ENCODE assay signal across 1 cellular context in genomic region chr2:174040417-174040701, GRCh38.
TF ChIP-seq lines count a peak whose summit lies in the region.

No MANE protein-coding gene starts in this region.

TF ChIP-seq in WTC11, 78 proteins besides CTCF, POLR2A, EP300 and RAD21 (continued from another document):
- TF ChIP-seq ZNF281 (CRISPR knock-in tag; IDR thresholded peaks at IDR 0.05) (no peak), NR1H2 (CRISPR knock-in tag; IDR thresholded peaks at IDR 0.05) (no peak), JAZF1 (CRISPR knock-in tag; IDR thresholded peaks at IDR 0.05) (no peak), CREB1 (CRISPR knock-in tag; IDR thresholded peaks at IDR 0.05) (no peak)
- TF ChIP-seq, protein P1, sequence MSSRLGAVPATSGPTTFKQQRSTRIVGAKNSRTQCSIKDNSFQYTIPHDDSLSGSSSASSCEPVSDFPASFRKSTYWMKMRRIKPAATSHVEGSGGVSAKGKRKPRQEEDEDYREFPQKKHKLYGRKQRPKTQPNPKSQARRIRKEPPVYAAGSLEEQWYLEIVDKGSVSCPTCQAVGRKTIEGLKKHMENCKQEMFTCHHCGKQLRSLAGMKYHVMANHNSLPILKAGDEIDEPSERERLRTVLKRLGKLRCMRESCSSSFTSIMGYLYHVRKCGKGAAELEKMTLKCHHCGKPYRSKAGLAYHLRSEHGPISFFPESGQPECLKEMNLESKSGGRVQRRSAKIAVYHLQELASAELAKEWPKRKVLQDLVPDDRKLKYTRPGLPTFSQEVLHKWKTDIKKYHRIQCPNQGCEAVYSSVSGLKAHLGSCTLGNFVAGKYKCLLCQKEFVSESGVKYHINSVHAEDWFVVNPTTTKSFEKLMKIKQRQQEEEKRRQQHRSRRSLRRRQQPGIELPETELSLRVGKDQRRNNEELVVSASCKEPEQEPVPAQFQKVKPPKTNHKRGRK (CRISPR knock-in tag; IDR thresholded peaks at IDR 0.05; ENCODE audit: borderline replicate concordance), result no peak
- TF ChIP-seq, protein P2, sequence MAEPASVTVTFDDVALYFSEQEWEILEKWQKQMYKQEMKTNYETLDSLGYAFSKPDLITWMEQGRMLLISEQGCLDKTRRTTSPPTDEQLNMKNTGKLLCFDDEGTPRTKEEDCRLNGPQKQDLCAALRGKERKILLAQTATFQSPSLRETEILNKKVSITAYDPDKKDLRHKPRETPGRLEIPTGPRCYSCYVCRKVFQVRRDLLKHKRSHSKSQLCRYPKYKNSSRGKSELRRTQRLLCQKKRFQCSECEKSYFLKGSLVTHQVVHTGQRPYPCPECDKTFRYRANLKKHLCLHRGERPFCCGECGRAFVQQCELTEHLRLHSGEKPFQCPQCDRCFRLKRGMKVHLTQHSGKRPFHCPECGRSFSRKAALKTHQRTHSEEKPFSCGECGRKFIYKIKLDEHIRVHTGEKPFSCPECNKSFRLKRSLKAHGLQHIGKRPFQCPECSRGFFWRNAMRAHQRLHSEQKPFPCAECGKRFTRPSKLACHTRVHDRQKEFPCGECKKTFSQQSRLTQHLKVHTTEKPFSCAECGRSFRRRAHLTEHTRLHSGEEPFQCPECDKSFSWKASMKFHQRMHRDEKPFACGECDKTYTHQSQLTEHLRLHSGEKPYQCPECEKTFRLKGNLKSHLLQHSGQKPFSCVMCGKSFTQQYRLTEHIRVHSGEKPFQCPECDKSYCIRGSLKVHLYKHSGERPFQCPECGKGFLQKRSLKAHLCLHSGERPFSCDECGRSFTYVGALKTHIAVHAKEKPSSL (CRISPR knock-in tag; conservative IDR thresholded peaks at IDR 0.05), result no peak
- TF ChIP-seq, protein P3, sequence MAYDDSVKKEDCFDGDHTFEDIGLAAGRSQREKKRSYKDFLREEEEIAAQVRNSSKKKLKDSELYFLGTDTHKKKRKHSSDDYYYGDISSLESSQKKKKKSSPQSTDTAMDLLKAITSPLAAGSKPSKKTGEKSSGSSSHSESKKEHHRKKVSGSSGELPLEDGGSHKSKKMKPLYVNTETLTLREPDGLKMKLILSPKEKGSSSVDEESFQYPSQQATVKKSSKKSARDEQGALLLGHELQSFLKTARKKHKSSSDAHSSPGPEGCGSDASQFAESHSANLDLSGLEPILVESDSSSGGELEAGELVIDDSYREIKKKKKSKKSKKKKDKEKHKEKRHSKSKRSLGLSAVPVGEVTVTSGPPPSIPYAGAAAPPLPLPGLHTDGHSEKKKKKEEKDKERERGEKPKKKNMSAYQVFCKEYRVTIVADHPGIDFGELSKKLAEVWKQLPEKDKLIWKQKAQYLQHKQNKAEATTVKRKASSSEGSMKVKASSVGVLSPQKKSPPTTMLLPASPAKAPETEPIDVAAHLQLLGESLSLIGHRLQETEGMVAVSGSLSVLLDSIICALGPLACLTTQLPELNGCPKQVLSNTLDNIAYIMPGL (CRISPR knock-in tag; IDR thresholded peaks at IDR 0.05), result no peak
- TF ChIP-seq, protein P4, sequence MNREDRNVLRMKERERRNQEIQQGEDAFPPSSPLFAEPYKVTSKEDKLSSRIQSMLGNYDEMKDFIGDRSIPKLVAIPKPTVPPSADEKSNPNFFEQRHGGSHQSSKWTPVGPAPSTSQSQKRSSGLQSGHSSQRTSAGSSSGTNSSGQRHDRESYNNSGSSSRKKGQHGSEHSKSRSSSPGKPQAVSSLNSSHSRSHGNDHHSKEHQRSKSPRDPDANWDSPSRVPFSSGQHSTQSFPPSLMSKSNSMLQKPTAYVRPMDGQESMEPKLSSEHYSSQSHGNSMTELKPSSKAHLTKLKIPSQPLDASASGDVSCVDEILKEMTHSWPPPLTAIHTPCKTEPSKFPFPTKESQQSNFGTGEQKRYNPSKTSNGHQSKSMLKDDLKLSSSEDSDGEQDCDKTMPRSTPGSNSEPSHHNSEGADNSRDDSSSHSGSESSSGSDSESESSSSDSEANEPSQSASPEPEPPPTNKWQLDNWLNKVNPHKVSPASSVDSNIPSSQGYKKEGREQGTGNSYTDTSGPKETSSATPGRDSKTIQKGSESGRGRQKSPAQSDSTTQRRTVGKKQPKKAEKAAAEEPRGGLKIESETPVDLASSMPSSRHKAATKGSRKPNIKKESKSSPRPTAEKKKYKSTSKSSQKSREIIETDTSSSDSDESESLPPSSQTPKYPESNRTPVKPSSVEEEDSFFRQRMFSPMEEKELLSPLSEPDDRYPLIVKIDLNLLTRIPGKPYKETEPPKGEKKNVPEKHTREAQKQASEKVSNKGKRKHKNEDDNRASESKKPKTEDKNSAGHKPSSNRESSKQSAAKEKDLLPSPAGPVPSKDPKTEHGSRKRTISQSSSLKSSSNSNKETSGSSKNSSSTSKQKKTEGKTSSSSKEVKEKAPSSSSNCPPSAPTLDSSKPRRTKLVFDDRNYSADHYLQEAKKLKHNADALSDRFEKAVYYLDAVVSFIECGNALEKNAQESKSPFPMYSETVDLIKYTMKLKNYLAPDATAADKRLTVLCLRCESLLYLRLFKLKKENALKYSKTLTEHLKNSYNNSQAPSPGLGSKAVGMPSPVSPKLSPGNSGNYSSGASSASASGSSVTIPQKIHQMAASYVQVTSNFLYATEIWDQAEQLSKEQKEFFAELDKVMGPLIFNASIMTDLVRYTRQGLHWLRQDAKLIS (CRISPR knock-in tag; IDR thresholded peaks at IDR 0.05; ENCODE audit: borderline replicate concordance), result no peak
